In the genomic region with DNA sequence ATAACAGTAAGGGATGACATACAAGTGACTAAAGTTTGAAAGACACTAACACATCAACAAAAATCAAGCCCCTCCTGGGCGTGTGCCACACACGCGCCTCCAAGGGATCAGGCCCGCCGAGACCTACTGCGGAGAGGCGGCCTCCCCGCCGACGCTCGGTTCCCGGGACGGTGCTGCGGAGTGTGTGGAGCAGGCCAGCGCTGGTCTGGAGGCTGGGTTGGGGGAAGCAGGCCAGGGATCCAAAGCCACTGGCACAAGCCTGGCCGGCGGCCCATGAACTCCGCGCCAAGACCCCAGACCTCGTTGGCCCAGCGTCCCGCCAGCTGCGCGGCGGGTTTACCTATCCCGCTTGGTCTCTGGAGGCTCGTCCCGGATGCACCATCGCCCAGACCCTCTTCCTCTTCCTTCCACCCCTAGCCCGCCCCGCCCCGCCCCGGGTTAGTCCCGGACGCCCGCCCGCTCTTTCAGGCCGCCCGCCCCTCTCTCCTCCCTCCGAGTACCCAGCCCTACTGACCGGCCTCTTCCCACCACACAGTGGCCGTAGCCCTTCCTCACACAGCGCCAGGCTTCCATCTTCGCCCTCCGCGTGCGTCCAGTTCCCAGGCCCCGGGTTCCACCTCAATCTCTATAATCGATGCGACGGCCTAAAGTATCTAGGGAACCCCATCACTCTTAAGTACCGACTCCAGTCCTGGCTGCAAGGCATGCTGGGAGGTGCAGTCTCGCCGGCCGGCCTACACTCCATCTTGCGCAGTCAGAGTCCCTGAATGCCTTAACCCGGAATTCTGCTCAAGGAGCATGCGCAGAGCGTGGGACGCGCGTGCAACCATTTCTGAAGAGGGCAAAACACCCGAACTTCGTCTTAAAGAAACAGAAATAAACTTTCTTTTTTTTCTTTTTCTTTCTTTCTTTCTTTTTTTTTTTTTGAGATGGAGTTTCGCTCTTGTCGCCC, we compare ENCODE assay signal across 8 cellular contexts. TPM values are rescaled to one million over a fixed set of nuclear protein-coding genes. Genes with fewer than 3 reads are reported as not detected.
A peak's percentile ranks its signal among the peaks of the same experiment; 100 is the strongest.
DNase-seq lines count a peak whose midpoint lies in the region; ATAC-seq and TF ChIP-seq lines count a peak whose summit lies in the region.

TSS of gene ANGEL2 (minus strand) at position 769 of the 952 bp plus-strand sequence. CDS start at position 573, 196 bp downstream.

- H3K4me3 ChIP-seq in ascending aorta (peak within 1 kb of the TSS; percentile 74 to 81), right cardiac atrium (ENCODE audit: low read length) (peak within 1 kb of the TSS; percentile 80), uterus (peak within 1 kb of the TSS; percentile 88 to 91)

- peak; percentile 94 to 96 for DNase-seq in NCI-H1930 (lab: John Stamatoyannopoulos, UW)
- DNase-seq in T-helper 2 cell treated with Interferon-gamma antibody and Interleukin-4, amounts not matched to agents 5 μg/mL and 100 μg/mL, for 36 hours (ENCODE audit: low spot score): peak; percentile 96
- DNase-seq in ascending aorta (ENCODE audit: low spot score in 2 of 2): peak; percentile 90 to 98
- peak; percentile 97 to 99 (median 98) for DNase-seq in right cardiac atrium
- peak; percentile 89 for DNase-seq in pulmonary artery endothelial cell (ENCODE audit: low read depth, low spot score)
- peak; percentile 95 to 96 for DNase-seq in uterus

- H3K36me3 Mint-ChIP-seq in T-helper 2 cell treated with Interferon-gamma antibody and Interleukin-4, amounts not matched to agents 5 μg/mL and 100 μg/mL, for 36 hours (ENCODE audit: low read depth): peaks cover 23% of the 10 kb centered on the region

- peak within 1 kb of the TSS; percentile 100 for H3K27ac Mint-ChIP-seq in T-helper 2 cell treated with Interferon-gamma antibody and Interleukin-4, amounts not matched to agents 5 μg/mL and 100 μg/mL, for 36 hours

- under 1% methylated on average over 66 of the region's 66 CpGs for WGBS in right cardiac atrium

- peak; percentile 49 to 59 for TF ChIP-seq POLR2A in uterus (IDR thresholded peaks at IDR 0.05)

- ATAC-seq in GM18502 (IDR thresholded peaks at IDR 0.05; ENCODE audit: poor library complexity, unreplicated experiment) (peak; percentile 95), HG02970 (IDR thresholded peaks at IDR 0.05; ENCODE audit: low FRiP score, unreplicated experiment) (peak; percentile 91), right cardiac atrium (peak; percentile 99)

- peaks cover 6% of the 10 kb centered on the region for H3K27me3 Mint-ChIP-seq in T-helper 2 cell treated with Interferon-gamma antibody and Interleukin-4, amounts not matched to agents 5 μg/mL and 100 μg/mL, for 36 hours (ENCODE audit: low read depth)

- peak within 1 kb of the TSS; percentile 88 to 91 for H3K27ac ChIP-seq in ascending aorta
- H3K27ac ChIP-seq in right cardiac atrium (ENCODE audit: low read length): peak within 1 kb of the TSS; percentile 80
- peak within 1 kb of the TSS; percentile 92 to 94 for H3K27ac ChIP-seq in uterus

- H3K36me3 ChIP-seq in ascending aorta: peaks cover 0 to 8% of the 10 kb centered on the region in 2 donors
- H3K36me3 ChIP-seq in uterus: no peaks in the 10 kb centered on the region

- no peaks in the 10 kb centered on the region for H3K27me3 ChIP-seq in ascending aorta
- H3K27me3 ChIP-seq in right cardiac atrium (ENCODE audit: control insufficient read depth, insufficient read depth): no peaks in the 10 kb centered on the region
- H3K27me3 ChIP-seq in uterus: no peaks in the 10 kb centered on the region

- peak within 1 kb of the TSS; percentile 100 for H3K4me3 Mint-ChIP-seq in T-helper 2 cell treated with Interferon-gamma antibody and Interleukin-4, amounts not matched to agents 5 μg/mL and 100 μg/mL, for 36 hours

- H3K4me1 ChIP-seq in ascending aorta: peaks cover 5 to 12% of the 10 kb centered on the region in 2 donors
- no peaks in the 10 kb centered on the region for H3K4me1 ChIP-seq in right cardiac atrium (ENCODE audit: control insufficient read depth, insufficient read depth, low read length)
- H3K4me1 ChIP-seq in uterus: peaks cover 0 to 6% of the 10 kb centered on the region in 2 donors

- intact Hi-C loops in ascending aorta (cut with DNase I) (loop anchor here (1.0 to 10.0 kb wide), 4 partner anchors 36 to 561 kb away; partner anchors contain the start of genes FLVCR1, NSL1, RPS6KC1 and TATDN3), right cardiac atrium (cut with DNase I) (no loop called here), uterus (cut with DNase I; ENCODE audit: low total_unique reads) (no loop called here)

- H3K9me3 ChIP-seq in ascending aorta (no peaks in the 10 kb centered on the region), right cardiac atrium (ENCODE audit: control insufficient read depth, low read length) (no peaks in the 10 kb centered on the region), uterus (no peaks in the 10 kb centered on the region)

- no peaks in the 10 kb centered on the region for H3K9me3 Mint-ChIP-seq in T-helper 2 cell treated with Interferon-gamma antibody and Interleukin-4, amounts not matched to agents 5 μg/mL and 100 μg/mL, for 36 hours

- H3K4me1 Mint-ChIP-seq in T-helper 2 cell treated with Interferon-gamma antibody and Interleukin-4, amounts not matched to agents 5 μg/mL and 100 μg/mL, for 36 hours (ENCODE audit: low read depth): peaks cover 25% of the 10 kb centered on the region

- TF ChIP-seq CTCF in ascending aorta (IDR thresholded peaks at IDR 0.05) (no peak), uterus (IDR thresholded peaks at IDR 0.05) (peak in 2 of 4 experiments; percentile 1 to 5)

RNA-seq across cellular contexts. Expression of gene ANGEL2, which starts in this region (rescaled TPM):
- total RNA-seq in ascending aorta (36.7 TPM), right cardiac atrium (10 to 100 TPM; 18.4 to 25.4 (median 22.2) TPM), pulmonary artery endothelial cell (46.4 and 50.8 TPM in 2 replicates), uterus (10 to 100 TPM; 37.1 to 79.9 (median 59.4) TPM)
- 10.2 TPM for polyA plus RNA-seq in right cardiac atrium

Comparison
In these comparisons a context has a peak if more than half of its experiments do, and no peak if none do; other contexts are left out.
1. Peak in every context shown above with its lines: DNase-seq, ATAC-seq, H3K4me3 ChIP-seq and H3K27ac ChIP-seq.